In genomic region chr4:53015681-53016080, GRCh38 we compare ENCODE assay signal across 9 cellular contexts.
DNase-seq lines count a peak whose midpoint lies in the region; ATAC-seq, FAIRE-seq and TF ChIP-seq lines count a peak whose summit lies in the region.
"Had no signal": no experiment of that assay in that cellular context is flagged by ENCODE, and none has a peak within 500 bp of the region (broad histone marks: within the 10 kb centered on the region; RNA-seq: fewer than 3 reads in every experiment).

No MANE protein-coding gene starts in this region.

- peak; percentile 83 for TF ChIP-seq RAD21 in GM12878 (IDR thresholded peaks at IDR 0.05; ENCODE audit: insufficient read depth, low read depth, low read length)

- TF ChIP-seq CTCF in GM12878 (IDR thresholded peaks at IDR 0.05 in 2 of 3, conservative IDR thresholded peaks at IDR 0.05 in 1 of 3; ENCODE audit: control insufficient read depth in 2 of 3, extremely low read depth in 1 of 3, insufficient read depth in 1 of 3, low read depth in 3 of 3, low read length in 3 of 3) = peak; percentile 47 to 67 (median 55)

- no peaks in the 10 kb centered on the region for H3K36me3 ChIP-seq in GM12878 (ENCODE audit: control insufficient read depth in 2 of 2, insufficient read depth in 2 of 2, low read length in 1 of 2)

- WGBS in GM12878 (ENCODE audit: insufficient coverage, insufficient replicate concordance, low lambda C conversion rate, missing lambda C conversion rate) = 11% methylated on average over 5 of the region's 5 CpGs

- intact Hi-C loops in GM12878 (cut with micrococcal nuclease; ENCODE audit: unreplicated experiment) = loop anchor here (2.0 to 10.0 kb wide), 7 partner anchors 157 to 1217 kb away; no protein-coding TSS in a partner anchor

- H3K9me3 ChIP-seq in GM12878 (replicated peaks; ENCODE audit: control insufficient read depth, insufficient read depth, low read length) (no peaks in the 10 kb centered on the region), T-helper 17 cell (ENCODE audit: control insufficient read depth, low read length, poor library complexity, severe bottlenecking) (no peaks in the 10 kb centered on the region)

- CTCF ChIA-PET in GM12878 (lab: Yijun Ruan, JAX) = interaction anchor here (0.6 to 3.8 kb wide), 27 partner anchors 9 to 1218 kb away, joined by 3 to 15 read pairs (median 4); no protein-coding TSS in a partner anchor

- no peaks in the 10 kb centered on the region for H3K79me2 ChIP-seq in GM12878 (ENCODE audit: control insufficient read depth, insufficient read depth, low read length)

- H3K27ac ChIP-seq in GM12878 (ENCODE audit: control insufficient read depth, insufficient read depth) = no peak overlapping the region

- no peak for TF ChIP-seq EP300 in GM12878 (IDR thresholded peaks at IDR 0.05; ENCODE audit: borderline replicate concordance in 1 of 2, control insufficient read depth in 1 of 2, low read depth in 2 of 2, low read length in 2 of 2)

- no TSS peak for BruUV-seq in GM12878 (replicated peaks; lab: Mats Ljungman, UMichigan)

- H3K27me3 ChIP-seq in GM12878 (replicated peaks in 1 of 2; ENCODE audit: control insufficient read depth in 2 of 2, insufficient read depth in 2 of 2, low read length in 1 of 2) = no peaks in the 10 kb centered on the region

- H3K9ac ChIP-seq in GM12878 (ENCODE audit: control insufficient read depth, insufficient read depth, low read length) = no peak overlapping the region

- H3K4me2 ChIP-seq in GM12878 (ENCODE audit: control insufficient read depth, insufficient read depth) = no peak overlapping the region

- in situ Hi-C loops in GM12878 (cut with MboI) = loop anchor here (10.0 kb wide), 1 partner anchor 1209 kb away; the partner anchor contains the start of gene PDGFRA

- RAD21 ChIA-PET in GM12878 (lab: Charles Lee; ENCODE audit: unreplicated experiment) = interaction anchor here (0.6 to 2.2 kb wide), 14 partner anchors 11 to 1218 kb away, joined by 3 to 9 read pairs (median 3); no protein-coding TSS in a partner anchor

- POLR2A ChIA-PET in GM12878 (lab: Charles Lee) = interaction anchor here (1.1 kb wide), 1 partner anchor 350 kb away, joined by 3 read pairs; no protein-coding TSS in a partner anchor

- H3K4me1 Mint-ChIP-seq in T-helper 17 cell = peaks cover 24% of the 10 kb centered on the region

- no peaks in the 10 kb centered on the region for H3K27me3 Mint-ChIP-seq in T-helper 17 cell
- H3K27me3 Mint-ChIP-seq: CD4-positive, CD25-positive, alpha-beta regulatory T cell had no signal

- no peak for FAIRE-seq in GM12878 (lab: Jason Lieb, UNC)

- SMC1A ChIA-PET in GM12878 (lab: Charles Lee; ENCODE audit: uncharacterized antibody, unreplicated experiment) = interaction anchor here (0.9 to 2.8 kb wide), 15 partner anchors 8 to 1218 kb away, joined by 3 to 13 read pairs (median 5); no protein-coding TSS in a partner anchor

- ATAC-seq in GM12878 = 0 out of 3 replicates have a peak, but pooled peaks have one; percentile 25
- no peak for ATAC-seq in GM18907 (IDR thresholded peaks at IDR 0.05; ENCODE audit: unreplicated experiment)
- ATAC-seq in T-helper 17 cell = no peak
- no peak for ATAC-seq in GM19467 (IDR thresholded peaks at IDR 0.05; ENCODE audit: unreplicated experiment)

- no peak overlapping the region for H3K4me3 Mint-ChIP-seq in T-helper 17 cell
- H3K4me3 Mint-ChIP-seq: CD4-positive, CD25-positive, alpha-beta regulatory T cell had no signal

- H3K4me1 ChIP-seq in GM12878 (ENCODE audit: control insufficient read depth, insufficient read depth, low read length) = peaks cover 8% of the 10 kb centered on the region; the same call in 1 of the 2 replicates

- no peak overlapping the region for H3K4me3 ChIP-seq in GM12878

- DNase-seq in NCI-H1105 treated with DMSO at 0.1 percent for 48 hours (lab: John Stamatoyannopoulos, UW) = peak; percentile 6
- no peak for DNase-seq in NCI-H1105 (lab: John Stamatoyannopoulos, UW)
- peak; percentile 2 for DNase-seq in NCI-H2029 treated with DMSO at 0.1 percent for 48 hours (lab: John Stamatoyannopoulos, UW)
- DNase-seq in GM12878 (ENCODE audit: low read depth, low spot score) = no peak
- peak; percentile 77 for DNase-seq in left kidney (ENCODE audit: low read depth, low spot score)
- DNase-seq in T-helper 17 cell = no peak
- DNase-seq: CD4-positive, CD25-positive, alpha-beta regulatory T cell had no signal

- no peak overlapping the region for H2AFZ ChIP-seq in GM12878 (ENCODE audit: control insufficient read depth, low read depth, low read length)

- H4K20me1 ChIP-seq in GM12878 (ENCODE audit: control insufficient read depth, insufficient read depth) = no peaks in the 10 kb centered on the region

- peaks cover 4% of the 10 kb centered on the region for H3K36me3 Mint-ChIP-seq in T-helper 17 cell (ENCODE audit: low read depth)

- H3K27ac Mint-ChIP-seq in T-helper 17 cell = no peak overlapping the region
- H3K27ac Mint-ChIP-seq: CD4-positive, CD25-positive, alpha-beta regulatory T cell had no signal

- TF ChIP-seq POLR2A in GM12878 (IDR thresholded peaks at IDR 0.05; ENCODE audit: low read depth, low read length) = no peak

TF ChIP-seq in GM12878, 131 proteins besides CTCF, POLR2A, EP300 and RAD21:
- peak; percentile 70 for TF ChIP-seq SMC3 (IDR thresholded peaks at IDR 0.05; ENCODE audit: borderline replicate concordance, low read length)
- no peak for TF ChIP-seq ESRRA (IDR thresholded peaks at IDR 0.05; ENCODE audit: low read length)
TF ChIP-seq in GM12878: peak in this region for 1.

Comparison
In these comparisons a context has a peak if more than half of its experiments do, and no peak if none do; other contexts are left out.
1. DNase-seq: peak in NCI-H1105 treated with DMSO at 0.1 percent for 48 hours (single experiment), NCI-H2029 treated with DMSO at 0.1 percent for 48 hours (single experiment) and left kidney (single experiment); none in NCI-H1105 (single experiment), GM12878 (single experiment) and T-helper 17 cell (0 of 3).